ENCODE assay signal across 17 cellular contexts in the genomic region with DNA sequence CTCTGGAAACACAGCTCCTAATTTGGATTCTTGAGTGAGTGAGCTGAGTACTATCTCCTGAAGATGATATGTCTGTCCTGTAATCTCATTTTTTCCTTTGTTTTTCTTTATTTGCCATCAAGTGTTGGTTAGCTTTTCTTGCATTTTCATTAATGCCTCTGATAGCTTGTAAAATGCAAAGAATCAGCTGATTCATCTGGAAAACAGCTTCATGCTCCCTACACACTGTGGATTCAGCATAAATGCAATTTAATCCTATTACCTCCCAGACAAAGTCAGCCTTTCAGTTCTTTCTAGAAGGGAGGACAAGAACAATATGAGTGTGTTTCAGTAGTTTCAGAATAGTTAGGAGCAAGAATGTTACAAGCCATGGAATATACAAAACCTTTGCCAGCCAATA.
DNase-seq lines count a peak whose midpoint lies in the region; ATAC-seq and TF ChIP-seq lines count a peak whose summit lies in the region.
"Had no signal": no experiment of that assay in that cellular context is flagged by ENCODE, and none has a peak within 500 bp of the region (broad histone marks: within the 10 kb centered on the region; RNA-seq: fewer than 3 reads in every experiment).

No MANE protein-coding gene starts in this region.

- DNase-seq in NCI-H82 (lab: John Stamatoyannopoulos, UW): peak; percentile 47
- DNase-seq in NCI-H82 treated with DMSO at 0.1 percent for 48 hours (lab: John Stamatoyannopoulos, UW; ENCODE audit: unreplicated experiment): no peak
- peak; percentile 13 for DNase-seq in mesenchymal stem cell
- no peak for DNase-seq in nucleus accumbens (lab: John Stamatoyannopoulos, UW)
- no peak for DNase-seq in NCI-H1694 treated with DMSO at 0.1 percent for 48 hours (lab: John Stamatoyannopoulos, UW)
- no peak for DNase-seq in CD8-positive, alpha-beta T cell
- DNase-seq: CD4-positive, alpha-beta memory T cell; DMS53; NCI-H1417; NCI-H187 treated with DMSO at 0.1 percent for 48 hours; NCI-H2227 treated with DMSO at 0.1 percent for 48 hours; NCI-H510A treated with DMSO at 0.1 percent for 48 hours had no signal

- peaks cover 27% of the 10 kb centered on the region for H3K4me1 Mint-ChIP-seq in brain
- peaks cover 3% of the 10 kb centered on the region for H3K4me1 Mint-ChIP-seq in CD8-positive, alpha-beta T cell (ENCODE audit: low read depth)

- peak overlapping the region in 3 of 5 experiments; percentile 26 to 74 (median 66) for H3K27ac Mint-ChIP-seq in brain
- H3K27ac Mint-ChIP-seq in CD8-positive, alpha-beta T cell: no peak overlapping the region
- H3K27ac Mint-ChIP-seq: CD4-positive, alpha-beta memory T cell had no signal

- H4K8ac ChIP-seq in mesenchymal stem cell (ENCODE audit: low read length): no peak overlapping the region

- CTCF ChIA-PET in CD8-positive, alpha-beta T cell (lab: Charles Lee): no interaction called here

- intact Hi-C loops in CD8-positive, alpha-beta T cell (cut with DNase I, micrococcal nuclease): no loop called here

- no peak overlapping the region for H3K9ac ChIP-seq in mesenchymal stem cell (ENCODE audit: low read length)
- peak overlapping the region; percentile 45 for H3K9ac ChIP-seq in skeletal muscle satellite cell (ENCODE audit: low read depth, low read length)
- H3K9ac ChIP-seq: KMS-11 had no signal

- peaks cover 0 to 3% (median 0%) of the 10 kb centered on the region in 5 experiments for H3K9me3 Mint-ChIP-seq in brain
- H3K9me3 Mint-ChIP-seq in CD8-positive, alpha-beta T cell: no peaks in the 10 kb centered on the region

- H3K4me3 ChIP-seq in mesenchymal stem cell (ENCODE audit: insufficient read depth in 1 of 2, low read depth in 1 of 2, low read length in 2 of 2) (peak overlapping the region in 1 of 2 experiments; percentile 65), skeletal muscle satellite cell (ENCODE audit: low read length) (peak overlapping the region; percentile 13)
- H3K4me3 ChIP-seq in CD8-positive, alpha-beta T cell (ENCODE audit: low read depth, low read length): no peak overlapping the region
- H3K4me3 ChIP-seq: SJSA1 had no signal

- no peak overlapping the region for H2AK5ac ChIP-seq in mesenchymal stem cell (ENCODE audit: low read length, severe bottlenecking)

- no peak overlapping the region for H3K4me2 ChIP-seq in mesenchymal stem cell (ENCODE audit: low read length, poor library complexity, severe bottlenecking)
- H3K4me2 ChIP-seq in skeletal muscle satellite cell (ENCODE audit: low read length): peak overlapping the region; percentile 67
- H3K4me2 ChIP-seq: KMS-11 had no signal

- POLR2A ChIA-PET in CD8-positive, alpha-beta T cell (lab: Charles Lee): no interaction called here

- H3K9me3 ChIP-seq in mesenchymal stem cell (ENCODE audit: control insufficient read depth, low read length) (no peaks in the 10 kb centered on the region), skeletal muscle satellite cell (replicated peaks; ENCODE audit: low read length) (no peaks in the 10 kb centered on the region)
- no peaks in the 10 kb centered on the region for H3K9me3 ChIP-seq in CD8-positive, alpha-beta T cell (ENCODE audit: low read length)
- H3K9me3 ChIP-seq: SJSA1 had no signal

- H4K91ac ChIP-seq in mesenchymal stem cell (ENCODE audit: low read length): no peak overlapping the region

- no peak overlapping the region for H3K14ac ChIP-seq in mesenchymal stem cell (ENCODE audit: low read length in 2 of 2)

- H3K36me3 ChIP-seq in mesenchymal stem cell (ENCODE audit: control insufficient read depth in 1 of 2, insufficient read depth in 2 of 2, low read depth in 1 of 2, low read length in 2 of 2) (no peaks in the 10 kb centered on the region), skeletal muscle satellite cell (ENCODE audit: insufficient read depth, low read length) (no peaks in the 10 kb centered on the region)
- no peaks in the 10 kb centered on the region for H3K36me3 ChIP-seq in CD8-positive, alpha-beta T cell (ENCODE audit: insufficient read depth, low read length)
- H3K36me3 ChIP-seq: SJSA1 had no signal

- H2BK5ac ChIP-seq in mesenchymal stem cell (ENCODE audit: low read depth, low read length, poor library complexity, severe bottlenecking): no peak overlapping the region

- H2AFZ ChIP-seq in mesenchymal stem cell (ENCODE audit: low read depth, low read length): no peak overlapping the region

- H3K4me1 ChIP-seq in mesenchymal stem cell (ENCODE audit: control insufficient read depth, insufficient read depth, low read depth, low read length): peaks cover 3% of the 10 kb centered on the region
- H3K4me1 ChIP-seq in skeletal muscle satellite cell (ENCODE audit: control insufficient read depth, insufficient read depth, low read length): peaks cover 31% of the 10 kb centered on the region
- no peaks in the 10 kb centered on the region for H3K4me1 ChIP-seq in CD8-positive, alpha-beta T cell (ENCODE audit: insufficient read depth, low read length)

- no peaks in the 10 kb centered on the region for H3K27me3 ChIP-seq in mesenchymal stem cell (ENCODE audit: control insufficient read depth in 1 of 2, insufficient read depth in 1 of 2, low read length in 2 of 2)
- no peaks in the 10 kb centered on the region for H3K27me3 ChIP-seq in skeletal muscle satellite cell (ENCODE audit: control insufficient read depth, insufficient read depth, low read length)
- no peaks in the 10 kb centered on the region for H3K27me3 ChIP-seq in CD8-positive, alpha-beta T cell (ENCODE audit: insufficient read depth, low read length)
- H3K27me3 ChIP-seq: SJSA1 had no signal

- H3K79me1 ChIP-seq in mesenchymal stem cell (replicated peaks; ENCODE audit: low read length, poor library complexity, severe bottlenecking): no peaks in the 10 kb centered on the region

- H3K23ac ChIP-seq in mesenchymal stem cell (ENCODE audit: low read length in 2 of 2): no peak overlapping the region

- peak overlapping the region in 1 of 2 experiments; percentile 95 for H2BK12ac ChIP-seq in mesenchymal stem cell (ENCODE audit: low read length in 2 of 2)

- no peak overlapping the region for H3K18ac ChIP-seq in mesenchymal stem cell (ENCODE audit: low read depth in 1 of 2, low read length in 2 of 2)

- no peak for ATAC-seq in CD8-positive, alpha-beta T cell

- no peaks in the 10 kb centered on the region for H3K36me3 Mint-ChIP-seq in brain
- H3K36me3 Mint-ChIP-seq in CD8-positive, alpha-beta T cell: no peaks in the 10 kb centered on the region
- H3K36me3 Mint-ChIP-seq: CD4-positive, alpha-beta memory T cell had no signal

- no peak overlapping the region for H3K4me3 Mint-ChIP-seq in brain
- H3K4me3 Mint-ChIP-seq in CD8-positive, alpha-beta T cell: no peak overlapping the region

- H2BK120ac ChIP-seq in mesenchymal stem cell (ENCODE audit: low read depth, low read length): no peak overlapping the region

- H3K4ac ChIP-seq in mesenchymal stem cell (ENCODE audit: low read depth in 1 of 2, low read length in 2 of 2): peak overlapping the region in 1 of 2 experiments; percentile 79

- H2BK15ac ChIP-seq in mesenchymal stem cell (ENCODE audit: low read depth, poor library complexity, severe bottlenecking): no peak overlapping the region

- no peak overlapping the region for H3K27ac ChIP-seq in mesenchymal stem cell (ENCODE audit: low read length, poor library complexity, severe bottlenecking)
- no peak overlapping the region for H3K27ac ChIP-seq in CD8-positive, alpha-beta T cell (ENCODE audit: low read depth, low read length)
- H3K27ac ChIP-seq: 22Rv1, KMS-11, SJSA1 had no signal

- TF ChIP-seq CTCF in brain (conservative IDR thresholded peaks at IDR 0.05): no peak
- TF ChIP-seq CTCF in CD8-positive, alpha-beta T cell (IDR thresholded peaks at IDR 0.05): no peak

- peaks cover 3% of the 10 kb centered on the region for H3K27me3 Mint-ChIP-seq in brain
- H3K27me3 Mint-ChIP-seq in CD8-positive, alpha-beta T cell (ENCODE audit: low read depth): peaks cover 3% of the 10 kb centered on the region

Comparison
In these comparisons a context has a peak if more than half of its experiments do, and no peak if none do; other contexts are left out.
1. DNase-seq: peak in NCI-H82 (single experiment) and mesenchymal stem cell (single experiment); none in NCI-H82 treated with DMSO at 0.1 percent for 48 hours (single experiment), nucleus accumbens (0 of 56), NCI-H1694 treated with DMSO at 0.1 percent for 48 hours (single experiment) and CD8-positive, alpha-beta T cell (0 of 7).